6 cellular contexts compared by ENCODE assay signal in the genomic region with DNA sequence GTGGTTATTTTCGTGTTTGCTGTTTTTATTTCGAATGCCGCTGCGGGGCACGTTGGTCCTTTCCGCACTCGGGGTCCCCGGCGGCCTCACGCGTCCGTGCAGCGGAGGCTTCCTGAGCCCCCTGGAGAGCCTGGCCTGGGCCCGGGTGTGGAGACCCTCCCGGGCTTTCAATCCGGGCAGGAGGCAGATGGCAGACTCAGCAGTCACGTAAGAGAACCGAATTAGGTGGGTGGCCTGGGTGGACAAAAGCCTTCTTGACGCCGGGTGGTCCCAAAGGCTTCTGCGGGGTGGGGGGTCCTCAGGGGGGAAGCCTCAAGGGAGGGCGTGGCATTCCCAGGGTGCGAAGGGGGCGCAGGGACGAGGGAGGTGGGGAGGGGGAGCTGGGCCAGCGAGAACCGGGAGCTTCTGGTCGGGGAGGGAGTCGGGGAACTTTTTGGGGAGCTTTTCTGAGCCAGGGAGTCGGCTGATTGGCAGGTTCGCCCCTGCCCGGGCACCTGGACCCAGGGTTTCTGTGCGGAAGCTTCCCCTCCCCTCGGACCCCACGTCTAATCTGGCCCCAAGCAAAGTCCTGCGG. TPM values are rescaled to one million over a fixed set of nuclear protein-coding genes. Genes with fewer than 3 reads are reported as not detected.
DNase-seq lines count a peak whose midpoint lies in the region; ATAC-seq and TF ChIP-seq lines count a peak whose summit lies in the region.

No MANE protein-coding gene starts in this region.

- no peak overlapping the region for H4K5ac ChIP-seq in H9 (ENCODE audit: insufficient read length, low read depth, low read length)

- H3K4me1 Mint-ChIP-seq in H9 (peaks cover 13 to 29% of the 10 kb centered on the region in 2 experiments), neural progenitor cell (peaks cover 27% of the 10 kb centered on the region)

- H2AK5ac ChIP-seq in H9 (ENCODE audit: insufficient read length, low read length): no peak overlapping the region

- DNase-seq in H9 (peak; percentile 51), brain microvascular endothelial cell (no peak), neural progenitor cell (ENCODE audit: low spot score) (peak; percentile 67), inferior parietal cortex (ENCODE audit: extremely low spot score) (no peak)

- H3K4me2 ChIP-seq in H9 (ENCODE audit: insufficient read depth, insufficient read length, low read length) (peak overlapping the region; percentile 25), neural progenitor cell (peak overlapping the region; percentile 97)

- WGBS in H9 (ENCODE audit: extremely low coverage, insufficient read length, low lambda C conversion rate): no CpG with 5 or more reads among the region's 36 CpGs

- H3K9ac ChIP-seq in H9 (ENCODE audit: extremely low read depth, insufficient read length, low read length) (no peak overlapping the region), neural progenitor cell (no peak overlapping the region)

- no peak overlapping the region for H3K27ac Mint-ChIP-seq in H9
- H3K27ac Mint-ChIP-seq in neural progenitor cell: peak overlapping the region; percentile 98

- H4K20me1 ChIP-seq in H9 (ENCODE audit: control insufficient read depth, insufficient read depth, insufficient read length) (no peaks in the 10 kb centered on the region), neural progenitor cell (ENCODE audit: low read depth) (peaks cover 22% of the 10 kb centered on the region)

- H3K9me3 ChIP-seq in H9 (ENCODE audit: control insufficient read depth, low read depth, low read length): no peaks in the 10 kb centered on the region
- no peaks in the 10 kb centered on the region for H3K9me3 ChIP-seq in neural progenitor cell (ENCODE audit: low read depth)

- ATAC-seq in HG03342 (IDR thresholded peaks at IDR 0.05; ENCODE audit: unreplicated experiment) (no peak), GM18870 (IDR thresholded peaks at IDR 0.05; ENCODE audit: unreplicated experiment) (no peak)

- peak overlapping the region; percentile 60 for H3K4me3 ChIP-seq in brain microvascular endothelial cell (ENCODE audit: low read depth, low read length)
- peak overlapping the region; percentile 70 for H3K4me3 ChIP-seq in neural progenitor cell

- H3K27me3 Mint-ChIP-seq in H9 (ENCODE audit: low read depth): peaks cover 72% of the 10 kb centered on the region
- H3K27me3 Mint-ChIP-seq in neural progenitor cell (ENCODE audit: insufficient read depth, low read depth): peaks cover 10% of the 10 kb centered on the region

- peak overlapping the region; percentile 27 for H2BK12ac ChIP-seq in H9 (ENCODE audit: insufficient read length, low read depth, low read length)

- H3K27me3 ChIP-seq in H9 (ENCODE audit: insufficient read depth, low read length) (peaks cover 37% of the 10 kb centered on the region; the same call in 1 of the 2 replicates), brain microvascular endothelial cell (replicated peaks) (no peaks in the 10 kb centered on the region), neural progenitor cell (peaks cover 75% of the 10 kb centered on the region)

- no peak overlapping the region for H3K56ac ChIP-seq in H9 (ENCODE audit: insufficient read length, low read depth, low read length)

- no peak overlapping the region for H2BK15ac ChIP-seq in H9 (ENCODE audit: low read depth, low read length)

- H3K36me3 ChIP-seq in brain microvascular endothelial cell (replicated peaks) (no peaks in the 10 kb centered on the region), neural progenitor cell (no peaks in the 10 kb centered on the region)

- no peak overlapping the region for H3T11ph ChIP-seq in H9 (ENCODE audit: low read length)

- peak overlapping the region; percentile 52 for H3K14ac ChIP-seq in H9 (ENCODE audit: insufficient read depth, low read length)

- H3K79me1 ChIP-seq in H9 (ENCODE audit: insufficient read depth, low read depth, low read length, poor library complexity, severe bottlenecking): no peaks in the 10 kb centered on the region

- peak overlapping the region; percentile 12 for H3K18ac ChIP-seq in H9 (ENCODE audit: insufficient read length, low read depth, low read length)

- H2BK20ac ChIP-seq in H9 (ENCODE audit: low read depth, low read length, poor library complexity, severe bottlenecking): no peak overlapping the region

- no peak overlapping the region for H4K91ac ChIP-seq in H9 (ENCODE audit: insufficient read length, low read depth, low read length)

- H2BK5ac ChIP-seq in H9 (ENCODE audit: insufficient read length, low read length): no peak overlapping the region

- no peaks in the 10 kb centered on the region for H3K9me3 Mint-ChIP-seq in H9
- no peaks in the 10 kb centered on the region for H3K9me3 Mint-ChIP-seq in neural progenitor cell

- no peak for TF ChIP-seq CTCF in H9 (conservative IDR thresholded peaks at IDR 0.05)
- TF ChIP-seq CTCF in brain microvascular endothelial cell (IDR thresholded peaks at IDR 0.05; ENCODE audit: low read depth, low read length, missing control alignments): no peak
- no peak for TF ChIP-seq CTCF in neural progenitor cell (IDR thresholded peaks at IDR 0.05)

- H3K23ac ChIP-seq in H9 (ENCODE audit: insufficient read length, low read depth, low read length): no peak overlapping the region

- H3K79me2 ChIP-seq in H9 (ENCODE audit: insufficient read depth, low read length): no peaks in the 10 kb centered on the region
- no peaks in the 10 kb centered on the region for H3K79me2 ChIP-seq in neural progenitor cell (ENCODE audit: low read depth)

- H3K23me2 ChIP-seq in H9 (ENCODE audit: insufficient read length, low read depth, low read length, poor library complexity, severe bottlenecking): peaks cover 20% of the 10 kb centered on the region

- H2AFZ ChIP-seq in H9 (ENCODE audit: low read length) (no peak overlapping the region), neural progenitor cell (replicated peaks) (no peak overlapping the region)

- no peak overlapping the region; the same call in 1 of the 2 replicates for H3K4ac ChIP-seq in H9 (ENCODE audit: low read depth, low read length)

- H3F3A ChIP-seq in neural progenitor cell (ENCODE audit: low read depth): peaks cover 37% of the 10 kb centered on the region

- H3K4me3 Mint-ChIP-seq in H9: peak overlapping the region; percentile 49 to 84
- peak overlapping the region; percentile 91 for H3K4me3 Mint-ChIP-seq in neural progenitor cell

- H3K36me3 Mint-ChIP-seq in H9 (ENCODE audit: insufficient read depth in 1 of 3, low read depth in 3 of 3) (no peaks in the 10 kb centered on the region), neural progenitor cell (no peaks in the 10 kb centered on the region)

- in situ Hi-C loops in brain microvascular endothelial cell (cut with HindIII; ENCODE audit: low pct_ligation_motif_present, low sequenced_read_pairs): no loop called here

- H2BK120ac ChIP-seq in H9 (ENCODE audit: low read depth, low read length, poor library complexity, severe bottlenecking): no peak overlapping the region

- H4K8ac ChIP-seq in H9 (replicated peaks; ENCODE audit: insufficient read length, low read depth, low read length): no peak overlapping the region

- 0 out of 2 replicates have a peak, but pooled peaks cover 1% of the 10 kb centered on the region for H3K4me1 ChIP-seq in H9 (ENCODE audit: insufficient read depth, low read length)
- peaks cover 38% of the 10 kb centered on the region for H3K4me1 ChIP-seq in neural progenitor cell

- H3K27ac ChIP-seq in H9 (ENCODE audit: insufficient read length, low read depth, low read length): no peak overlapping the region
- H3K27ac ChIP-seq in brain microvascular endothelial cell: peak overlapping the region; percentile 97
- no peak overlapping the region for H3K27ac ChIP-seq in neural progenitor cell

RNA-seq across cellular contexts. Expression of gene HES4, which starts 1.2 kb away (rescaled TPM):
- total RNA-seq in H9 (2021) (3.7 and 4.0 TPM in 2 replicates), neural progenitor cell (ENCODE audit: low replicate concordance) (7.6 and 35.7 TPM in 2 replicates)

RNA-seq across cellular contexts. Expression of gene ISG15, which starts 12.2 kb away (rescaled TPM):
- total RNA-seq in H9 (2021) (39.7 and 40.8 TPM in 2 replicates), neural progenitor cell (ENCODE audit: low replicate concordance) (22.4 and 33.6 TPM in 2 replicates)

RNA-seq across cellular contexts. Expression of gene AGRN, which starts 18.8 kb away (rescaled TPM):
- total RNA-seq in H9 (2021): 173 and 175 TPM in 2 replicates
- total RNA-seq in neural progenitor cell (ENCODE audit: low replicate concordance): 34.1 and 142 TPM in 2 replicates

RNA-seq across cellular contexts. Expression of gene PERM1, which starts 19.3 kb away (rescaled TPM):
- not detected in 2 replicates for total RNA-seq in H9 (2021)
- total RNA-seq in neural progenitor cell (ENCODE audit: low replicate concordance): not detected in 2 replicates

RNA-seq across cellular contexts. Expression of gene PLEKHN1, which starts 34.9 kb away (rescaled TPM):
- total RNA-seq in H9 (2021) (2.0 and 3.0 TPM in 2 replicates), neural progenitor cell (ENCODE audit: low replicate concordance) (0.09 TPM in 1 of 2 replicates, not detected in the other)

Comparison
In these comparisons a context has a peak if more than half of its experiments do, and no peak if none do; other contexts are left out.
1. DNase-seq: peak in H9 (single experiment) and neural progenitor cell (single experiment); none in brain microvascular endothelial cell (single experiment) and inferior parietal cortex (single experiment).